In the genomic region with DNA sequence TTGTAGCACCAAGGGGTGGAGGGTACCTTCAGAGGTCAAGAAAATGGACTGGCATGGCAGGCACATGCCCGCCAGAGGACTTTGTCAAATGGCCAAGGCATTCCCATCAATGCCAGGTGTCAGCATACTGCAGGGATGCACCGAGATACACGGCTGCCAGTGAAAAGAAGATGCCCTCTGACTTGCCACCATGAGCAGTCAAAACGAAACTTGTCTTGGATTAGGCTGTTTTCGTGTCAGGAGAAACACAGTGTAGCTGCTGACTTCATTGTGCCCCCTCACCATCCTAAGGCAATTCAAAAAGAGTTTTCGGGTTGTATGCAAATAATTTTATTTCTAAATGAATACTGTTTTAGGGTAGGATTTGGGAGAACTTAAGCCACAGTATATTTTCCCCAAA, we compare ENCODE assay signal across 10 cellular contexts.
"Had no signal": no experiment of that assay in that cellular context is flagged by ENCODE, and none has a peak within 500 bp of the region (broad histone marks: within the 10 kb centered on the region; RNA-seq: fewer than 3 reads in every experiment).

No MANE protein-coding gene starts in this region.

- DNase-seq: GM23248, GOT3, H7, H9, HCEC 1CT, HFFc6 had no signal

- ATAC-seq: GM23338, HCT116 had no signal

- H3K4me3 ChIP-seq: GM23248, GM23338 had no signal

- H3K4me2 ChIP-seq: GM23338 had no signal

- H3K9ac ChIP-seq: GM23248 had no signal

- H3K27ac ChIP-seq: GM23248 had no signal

- FAIRE-seq: H1, H54 had no signal

- H2AFZ ChIP-seq: GM23248, GM23338 had no signal
